ENCODE assay signal across 10 cellular contexts in the genomic region with DNA sequence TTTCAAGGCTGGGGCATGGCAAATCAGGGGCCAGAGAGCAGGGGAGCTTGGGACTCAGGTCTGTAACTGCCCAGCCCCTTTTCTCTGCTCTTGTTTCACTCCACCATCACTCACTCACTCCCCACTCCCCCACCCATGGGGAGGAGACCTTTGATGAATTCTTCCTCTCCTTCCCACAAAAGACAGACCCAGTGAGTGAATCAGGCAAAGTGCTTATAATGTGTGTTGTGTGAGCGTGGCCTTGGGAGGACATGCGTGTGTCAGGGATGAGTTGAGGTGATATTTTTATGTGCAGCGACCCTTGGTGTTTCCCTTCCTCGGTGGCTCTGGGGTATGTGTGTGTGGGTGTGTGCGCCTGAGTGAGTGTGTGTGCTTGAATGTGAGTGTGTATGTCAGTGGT. TPM values are rescaled to one million over a fixed set of nuclear protein-coding genes. Genes with fewer than 3 reads are reported as not detected.
DNase-seq lines count a peak whose midpoint lies in the region; ATAC-seq and TF ChIP-seq lines count a peak whose summit lies in the region.
"Had no signal": no experiment of that assay in that cellular context is flagged by ENCODE, and none has a peak within 500 bp of the region (broad histone marks: within the 10 kb centered on the region; RNA-seq: fewer than 3 reads in every experiment).

No MANE protein-coding gene starts in this region.

- H2AFZ ChIP-seq in OCI-LY3 (ENCODE audit: low read depth, low read length) (no peak overlapping the region), osteoblast (ENCODE audit: low read length) (no peak overlapping the region)

- peaks cover 12% of the 10 kb centered on the region for H3K4me1 ChIP-seq in OCI-LY3 (ENCODE audit: low read length)
- H3K4me1 ChIP-seq in osteoblast (ENCODE audit: insufficient read depth, low read length): peaks cover 23% of the 10 kb centered on the region

- H3K4me2 ChIP-seq in OCI-LY3 (ENCODE audit: low read length) (no peak overlapping the region), osteoblast (ENCODE audit: insufficient read depth, low read length) (peak overlapping the region; percentile 88)

- H3K4me3 ChIP-seq in OCI-LY3 (ENCODE audit: low read length): no peak overlapping the region
- no peak overlapping the region for H3K4me3 ChIP-seq in osteoblast (ENCODE audit: insufficient read depth, low read length)

- TF ChIP-seq CTCF in OCI-LY3 (IDR thresholded peaks at IDR 0.05; ENCODE audit: low read depth, low read length) (no peak), osteoblast (IDR thresholded peaks at IDR 0.05; ENCODE audit: extremely low read depth, low read depth, low read length) (no peak)

- H4K20me1 ChIP-seq in OCI-LY3 (ENCODE audit: insufficient read depth, low read length) (peaks cover 3% of the 10 kb centered on the region; the same call in 1 of the 2 replicates), osteoblast (ENCODE audit: insufficient read depth, low read length) (peaks cover 9% of the 10 kb centered on the region)

- H3K9me3 ChIP-seq in OCI-LY3 (ENCODE audit: insufficient read depth, low read length) (no peaks in the 10 kb centered on the region), osteoblast (ENCODE audit: low read depth, low read length) (no peaks in the 10 kb centered on the region)

- H3K27me3 ChIP-seq in OCI-LY3 (ENCODE audit: low read depth, low read length): no peaks in the 10 kb centered on the region
- H3K27me3 ChIP-seq in osteoblast (ENCODE audit: insufficient read depth, low read length): no peaks in the 10 kb centered on the region

- DNase-seq in ELR (ENCODE audit: low read depth) (peak; percentile 20), cerebellar cortex (ENCODE audit: low spot score) (peak; percentile 16), osteoblast (ENCODE audit: insufficient read length, low spot score, missing footprints) (no peak), nucleus accumbens (lab: John Stamatoyannopoulos, UW) (no peak), SIG-M5 (lab: John Stamatoyannopoulos, UW) (no peak)
- DNase-seq: activated CD4-positive, CD25-positive, alpha-beta regulatory T cell; NCI-H1694 treated with DMSO at 0.1 percent for 48 hours had no signal

- ATAC-seq in HG02840 (IDR thresholded peaks at IDR 0.05; ENCODE audit: low FRiP score, unreplicated experiment): no peak
- ATAC-seq in GM19463 (IDR thresholded peaks at IDR 0.05; ENCODE audit: unreplicated experiment): no peak

- no peak overlapping the region for H3K9ac ChIP-seq in OCI-LY3 (ENCODE audit: low read length)

- H3K79me2 ChIP-seq in OCI-LY3 (ENCODE audit: low read length) (peaks cover 21% of the 10 kb centered on the region), osteoblast (ENCODE audit: insufficient read depth, low read length) (peaks cover 41% of the 10 kb centered on the region)

- 0 out of 2 replicates have a peak overlapping the region, but pooled peaks have one; percentile 11 for H3K27ac ChIP-seq in OCI-LY3 (ENCODE audit: low read length)
- peak overlapping the region; percentile 82 for H3K27ac ChIP-seq in osteoblast (ENCODE audit: low read depth, low read length)

- peaks cover 37% of the 10 kb centered on the region for H3K36me3 ChIP-seq in OCI-LY3 (replicated peaks; ENCODE audit: low read depth, low read length)
- peaks cover 51% of the 10 kb centered on the region for H3K36me3 ChIP-seq in osteoblast (ENCODE audit: insufficient read depth, low read length)

RNA-seq across cellular contexts. Expression of a gene that starts 1.0 kb away (rescaled TPM):
- 34.4 and 34.5 TPM in 2 replicates for total RNA-seq in osteoblast

RNA-seq across cellular contexts. Expression of a gene that starts 9.9 kb away (rescaled TPM):
- 17.7 and 20.6 TPM in 2 replicates for total RNA-seq in osteoblast

RNA-seq across cellular contexts. Expression of a gene that starts 48.3 kb away (rescaled TPM):
- 32.9 and 33.3 TPM in 2 replicates for total RNA-seq in osteoblast

Comparison
In these comparisons a context has a peak if more than half of its experiments do, and no peak if none do; other contexts are left out.
1. DNase-seq: peak in ELR (single experiment) and cerebellar cortex (single experiment); none in osteoblast (single experiment), nucleus accumbens (0 of 56) and SIG-M5 (single experiment).